In the genomic region with DNA sequence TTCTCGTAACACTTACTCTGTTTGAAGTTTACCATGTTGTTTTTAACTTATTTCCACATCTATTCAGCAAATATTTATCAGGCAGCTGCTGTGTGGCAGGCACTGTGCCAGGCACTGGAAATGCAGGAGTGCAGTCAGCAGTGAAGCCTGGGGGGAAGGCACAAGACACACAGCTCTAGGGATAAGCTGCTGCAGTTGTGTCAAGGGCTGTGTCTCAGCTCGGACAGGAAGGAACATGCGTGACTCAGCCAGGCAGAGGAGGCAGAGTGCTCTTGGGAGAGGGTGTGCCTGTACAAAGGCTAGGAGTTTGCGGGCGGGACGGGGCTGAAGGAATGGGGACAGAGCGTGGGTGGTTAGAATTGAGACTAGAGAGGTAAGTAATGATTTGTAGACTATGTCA, we compare ENCODE assay signal across 1 cellular context.
TF ChIP-seq lines count a peak whose summit lies in the region.

No MANE protein-coding gene starts in this region.

TF ChIP-seq in WTC11, 78 proteins besides CTCF, POLR2A, EP300 and RAD21 (continued from another document):
- TF ChIP-seq, protein P1, sequence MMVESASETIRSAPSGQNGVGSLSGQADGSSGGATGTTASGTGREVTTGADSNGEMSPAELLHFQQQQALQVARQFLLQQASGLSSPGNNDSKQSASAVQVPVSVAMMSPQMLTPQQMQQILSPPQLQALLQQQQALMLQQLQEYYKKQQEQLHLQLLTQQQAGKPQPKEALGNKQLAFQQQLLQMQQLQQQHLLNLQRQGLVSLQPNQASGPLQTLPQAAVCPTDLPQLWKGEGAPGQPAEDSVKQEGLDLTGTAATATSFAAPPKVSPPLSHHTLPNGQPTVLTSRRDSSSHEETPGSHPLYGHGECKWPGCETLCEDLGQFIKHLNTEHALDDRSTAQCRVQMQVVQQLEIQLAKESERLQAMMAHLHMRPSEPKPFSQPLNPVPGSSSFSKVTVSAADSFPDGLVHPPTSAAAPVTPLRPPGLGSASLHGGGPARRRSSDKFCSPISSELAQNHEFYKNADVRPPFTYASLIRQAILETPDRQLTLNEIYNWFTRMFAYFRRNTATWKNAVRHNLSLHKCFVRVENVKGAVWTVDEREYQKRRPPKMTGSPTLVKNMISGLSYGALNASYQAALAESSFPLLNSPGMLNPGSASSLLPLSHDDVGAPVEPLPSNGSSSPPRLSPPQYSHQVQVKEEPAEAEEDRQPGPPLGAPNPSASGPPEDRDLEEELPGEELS (CRISPR knock-in tag; IDR thresholded peaks at IDR 0.05), result no peak
- TF ChIP-seq ZNF671 (CRISPR knock-in tag; IDR thresholded peaks at IDR 0.05) (no peak), CREB1 (CRISPR knock-in tag; IDR thresholded peaks at IDR 0.05) (no peak), MYBL2 (CRISPR knock-in tag; IDR thresholded peaks at IDR 0.05) (no peak), MXD4 (CRISPR knock-in tag; IDR thresholded peaks at IDR 0.05; ENCODE audit: borderline replicate concordance) (no peak), ATF6 (CRISPR knock-in tag; IDR thresholded peaks at IDR 0.05) (no peak), TP53 (CRISPR knock-in tag; IDR thresholded peaks at IDR 0.05) (no peak), ETV6 (CRISPR knock-in tag; IDR thresholded peaks at IDR 0.05) (no peak), JAZF1 (CRISPR knock-in tag; IDR thresholded peaks at IDR 0.05) (no peak), HMGA2 (CRISPR knock-in tag; IDR thresholded peaks at IDR 0.05) (no peak), TEAD1 (CRISPR knock-in tag; IDR thresholded peaks at IDR 0.05) (no peak), FOXK1 (CRISPR knock-in tag; IDR thresholded peaks at IDR 0.05) (no peak)
